1 cellular context compared by ENCODE assay signal in the genomic region with DNA sequence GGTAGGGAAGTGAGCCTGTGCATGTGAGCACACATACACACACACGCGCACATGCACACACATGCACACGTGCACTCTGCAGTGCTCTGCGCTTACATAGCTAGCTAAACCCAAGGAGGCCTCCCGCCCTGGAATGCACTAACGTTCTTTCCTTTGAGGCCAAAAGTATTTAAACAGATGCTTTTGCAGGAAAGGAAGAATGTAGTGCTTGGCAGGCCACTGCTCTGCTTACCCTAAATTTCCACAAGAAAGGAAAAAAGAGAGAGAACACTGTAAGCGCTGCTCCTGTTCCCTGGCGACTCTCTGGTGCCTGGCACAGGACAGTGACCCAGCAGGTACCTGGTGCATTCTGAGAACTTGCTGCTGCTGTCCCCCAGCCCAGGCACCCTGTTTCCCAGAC.
TF ChIP-seq lines count a peak whose summit lies in the region.

No MANE protein-coding gene starts in this region.

TF ChIP-seq in SK-N-SH, 30 proteins besides CTCF, POLR2A, EP300 and RAD21 (continued from another document):
- TF ChIP-seq NFIC (IDR thresholded peaks at IDR 0.05; ENCODE audit: borderline replicate concordance): peak; percentile 70; the same call in 1 of the 2 replicates
- TF ChIP-seq TEAD4 (IDR thresholded peaks at IDR 0.05; ENCODE audit: borderline replicate concordance, insufficient read depth): peak; percentile 55; the same call in 1 of the 2 replicates
- no peak for TF ChIP-seq MEF2A (IDR thresholded peaks at IDR 0.05; ENCODE audit: borderline replicate concordance, low read depth)
- TF ChIP-seq SMC3 (IDR thresholded peaks at IDR 0.05; ENCODE audit: low read depth, low read length): no peak
- no peak for TF ChIP-seq NRF1 (IDR thresholded peaks at IDR 0.05; ENCODE audit: low read depth, low read length)
- TF ChIP-seq GATA2 (CRISPR knock-in tag; IDR thresholded peaks at IDR 0.05): no peak
- TF ChIP-seq, protein P1, sequence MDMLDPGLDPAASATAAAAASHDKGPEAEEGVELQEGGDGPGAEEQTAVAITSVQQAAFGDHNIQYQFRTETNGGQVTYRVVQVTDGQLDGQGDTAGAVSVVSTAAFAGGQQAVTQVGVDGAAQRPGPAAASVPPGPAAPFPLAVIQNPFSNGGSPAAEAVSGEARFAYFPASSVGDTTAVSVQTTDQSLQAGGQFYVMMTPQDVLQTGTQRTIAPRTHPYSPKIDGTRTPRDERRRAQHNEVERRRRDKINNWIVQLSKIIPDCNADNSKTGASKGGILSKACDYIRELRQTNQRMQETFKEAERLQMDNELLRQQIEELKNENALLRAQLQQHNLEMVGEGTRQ (IDR thresholded peaks at IDR 0.05; ENCODE audit: borderline replicate concordance, low read depth, low read length): 0 out of 2 replicates have a peak, but pooled peaks have one; percentile 21
- TF ChIP-seq, protein P2, sequence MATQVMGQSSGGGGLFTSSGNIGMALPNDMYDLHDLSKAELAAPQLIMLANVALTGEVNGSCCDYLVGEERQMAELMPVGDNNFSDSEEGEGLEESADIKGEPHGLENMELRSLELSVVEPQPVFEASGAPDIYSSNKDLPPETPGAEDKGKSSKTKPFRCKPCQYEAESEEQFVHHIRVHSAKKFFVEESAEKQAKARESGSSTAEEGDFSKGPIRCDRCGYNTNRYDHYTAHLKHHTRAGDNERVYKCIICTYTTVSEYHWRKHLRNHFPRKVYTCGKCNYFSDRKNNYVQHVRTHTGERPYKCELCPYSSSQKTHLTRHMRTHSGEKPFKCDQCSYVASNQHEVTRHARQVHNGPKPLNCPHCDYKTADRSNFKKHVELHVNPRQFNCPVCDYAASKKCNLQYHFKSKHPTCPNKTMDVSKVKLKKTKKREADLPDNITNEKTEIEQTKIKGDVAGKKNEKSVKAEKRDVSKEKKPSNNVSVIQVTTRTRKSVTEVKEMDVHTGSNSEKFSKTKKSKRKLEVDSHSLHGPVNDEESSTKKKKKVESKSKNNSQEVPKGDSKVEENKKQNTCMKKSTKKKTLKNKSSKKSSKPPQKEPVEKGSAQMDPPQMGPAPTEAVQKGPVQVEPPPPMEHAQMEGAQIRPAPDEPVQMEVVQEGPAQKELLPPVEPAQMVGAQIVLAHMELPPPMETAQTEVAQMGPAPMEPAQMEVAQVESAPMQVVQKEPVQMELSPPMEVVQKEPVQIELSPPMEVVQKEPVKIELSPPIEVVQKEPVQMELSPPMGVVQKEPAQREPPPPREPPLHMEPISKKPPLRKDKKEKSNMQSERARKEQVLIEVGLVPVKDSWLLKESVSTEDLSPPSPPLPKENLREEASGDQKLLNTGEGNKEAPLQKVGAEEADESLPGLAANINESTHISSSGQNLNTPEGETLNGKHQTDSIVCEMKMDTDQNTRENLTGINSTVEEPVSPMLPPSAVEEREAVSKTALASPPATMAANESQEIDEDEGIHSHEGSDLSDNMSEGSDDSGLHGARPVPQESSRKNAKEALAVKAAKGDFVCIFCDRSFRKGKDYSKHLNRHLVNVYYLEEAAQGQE (IDR thresholded peaks at IDR 0.05; ENCODE audit: low read depth, low read length): peak; percentile 16; the same call in 1 of the 2 replicates
- TF ChIP-seq MXI1 (IDR thresholded peaks at IDR 0.05; ENCODE audit: low read depth, low read length): no peak
- TF ChIP-seq GABPA (IDR thresholded peaks at IDR 0.05; ENCODE audit: low read depth): no peak
- no peak; the same call in 1 of the 2 replicates for TF ChIP-seq RXRA (IDR thresholded peaks at IDR 0.05; ENCODE audit: borderline replicate concordance, low read depth)
- TF ChIP-seq, protein P3, sequence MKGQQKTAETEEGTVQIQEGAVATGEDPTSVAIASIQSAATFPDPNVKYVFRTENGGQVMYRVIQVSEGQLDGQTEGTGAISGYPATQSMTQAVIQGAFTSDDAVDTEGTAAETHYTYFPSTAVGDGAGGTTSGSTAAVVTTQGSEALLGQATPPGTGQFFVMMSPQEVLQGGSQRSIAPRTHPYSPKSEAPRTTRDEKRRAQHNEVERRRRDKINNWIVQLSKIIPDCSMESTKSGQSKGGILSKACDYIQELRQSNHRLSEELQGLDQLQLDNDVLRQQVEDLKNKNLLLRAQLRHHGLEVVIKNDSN (IDR thresholded peaks at IDR 0.05; ENCODE audit: borderline replicate concordance, low read depth): no peak; the same call in 1 of the 2 replicates
- TF ChIP-seq FOXJ3 (CRISPR knock-in tag; IDR thresholded peaks at IDR 0.05): no peak
- no peak for TF ChIP-seq RFX5 (IDR thresholded peaks at IDR 0.05; ENCODE audit: low read length)
- TF ChIP-seq FOXM1 (IDR thresholded peaks at IDR 0.05; ENCODE audit: low read depth): no peak
- no peak for TF ChIP-seq FOSL2 (IDR thresholded peaks at IDR 0.05; ENCODE audit: borderline replicate concordance, low read depth)
- TF ChIP-seq EZH2phosphoT487 (IDR thresholded peaks at IDR 0.05; ENCODE audit: borderline replicate concordance, low read depth): no peak
- TF ChIP-seq TCF12 (IDR thresholded peaks at IDR 0.05): peak; percentile 84
- no peak for TF ChIP-seq CHD2 (IDR thresholded peaks at IDR 0.05; ENCODE audit: low read length, partially characterized antibody)
- TF ChIP-seq, protein P4, sequence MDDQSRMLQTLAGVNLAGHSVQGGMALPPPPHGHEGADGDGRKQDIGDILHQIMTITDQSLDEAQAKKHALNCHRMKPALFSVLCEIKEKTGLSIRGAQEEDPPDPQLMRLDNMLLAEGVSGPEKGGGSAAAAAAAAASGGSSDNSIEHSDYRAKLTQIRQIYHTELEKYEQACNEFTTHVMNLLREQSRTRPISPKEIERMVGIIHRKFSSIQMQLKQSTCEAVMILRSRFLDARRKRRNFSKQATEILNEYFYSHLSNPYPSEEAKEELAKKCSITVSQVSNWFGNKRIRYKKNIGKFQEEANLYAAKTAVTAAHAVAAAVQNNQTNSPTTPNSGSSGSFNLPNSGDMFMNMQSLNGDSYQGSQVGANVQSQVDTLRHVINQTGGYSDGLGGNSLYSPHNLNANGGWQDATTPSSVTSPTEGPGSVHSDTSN (IDR thresholded peaks at IDR 0.05): peak; percentile 21; the same call in 1 of the 2 replicates
- no peak for TF ChIP-seq JUND (IDR thresholded peaks at IDR 0.05)
- TF ChIP-seq, protein P5, sequence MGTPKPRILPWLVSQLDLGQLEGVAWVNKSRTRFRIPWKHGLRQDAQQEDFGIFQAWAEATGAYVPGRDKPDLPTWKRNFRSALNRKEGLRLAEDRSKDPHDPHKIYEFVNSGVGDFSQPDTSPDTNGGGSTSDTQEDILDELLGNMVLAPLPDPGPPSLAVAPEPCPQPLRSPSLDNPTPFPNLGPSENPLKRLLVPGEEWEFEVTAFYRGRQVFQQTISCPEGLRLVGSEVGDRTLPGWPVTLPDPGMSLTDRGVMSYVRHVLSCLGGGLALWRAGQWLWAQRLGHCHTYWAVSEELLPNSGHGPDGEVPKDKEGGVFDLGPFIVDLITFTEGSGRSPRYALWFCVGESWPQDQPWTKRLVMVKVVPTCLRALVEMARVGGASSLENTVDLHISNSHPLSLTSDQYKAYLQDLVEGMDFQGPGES (IDR thresholded peaks at IDR 0.05; ENCODE audit: low read depth, low read length): no peak
- no peak for TF ChIP-seq YY1 (IDR thresholded peaks at IDR 0.05; ENCODE audit: low read depth)
